23 cellular contexts compared by ENCODE assay signal in genomic region chr5:10498350-10498749, GRCh38. TPM values are rescaled to one million over a fixed set of nuclear protein-coding genes. Genes with fewer than 3 reads are reported as not detected.
"Had no signal": no experiment of that assay in that cellular context is flagged by ENCODE, and none has a peak within 500 bp of the region (broad histone marks: within the 10 kb centered on the region; RNA-seq: fewer than 3 reads in every experiment).

No MANE protein-coding gene starts in this region.

- H3K4me1 ChIP-seq: gastrocnemius medialis, stomach, vagina had no signal

- H3K27ac Mint-ChIP-seq: activated T-helper 1 cell treated with anti-CD3 and anti-CD28 coated beads, Interleukin-12 subunit alpha, Interleukin-12 subunit beta, Interleukin-2, Interleukin-4 antibody, amounts not matched to agents 30 ng/mL and 10 ng/mL and 1 ng/mL, durations not matched to agents 14 hours and 24 hours and 36 hours; immature natural killer cell; memory B cell; progenitor cell of endocrine pancreas had no signal

- ATAC-seq: activated naive CD4-positive, alpha-beta T cell treated with anti-CD3 and anti-CD28 coated beads, Interleukin-2, amount 50 U/mL, for 72 hours; esophagus mucosa; gastrocnemius medialis; heart right ventricle; left ventricle myocardium superior had no signal

- H3K27ac ChIP-seq: coronary artery, gastrocnemius medialis, heart right ventricle, right atrium auricular region, skin epidermis, stomach, vagina, VCaP had no signal

- DNase-seq: activated CD4-positive, alpha-beta T cell treated with anti-CD3 and anti-CD28 coated beads, Interleukin-2, amount 50 U/mL, for 48 hours; activated gamma-delta T cell treated with Interleukin-2 at 50 U/mL for 16 hours; central memory CD4-positive, alpha-beta T cell; gastrocnemius medialis; heart right ventricle; immature natural killer cell; kidney glomerular epithelial cell; left ventricle myocardium superior; stimulated activated CD4-positive, alpha-beta T cell treated with anti-CD3 and anti-CD28 coated beads, Interleukin-15, amount 100 ng/mL, for 24 hours; stimulated activated CD4-positive, alpha-beta T cell treated with anti-CD3 and anti-CD28 coated beads, Interleukin-2, amount 100 ng/mL, for 48 hours; stomach; trophoblast cell had no signal

- H3K4me3 ChIP-seq: coronary artery, gastrocnemius medialis, heart right ventricle, right atrium auricular region, skin epidermis, stomach, vagina had no signal

- H3K27me3 ChIP-seq: gastrocnemius medialis, heart right ventricle, right atrium auricular region, stomach, vagina had no signal

- H3K4me3 Mint-ChIP-seq: activated T-helper 1 cell treated with anti-CD3 and anti-CD28 coated beads, Interleukin-12 subunit alpha, Interleukin-12 subunit beta, Interleukin-2, Interleukin-4 antibody, amounts not matched to agents 30 ng/mL and 10 ng/mL and 1 ng/mL, durations not matched to agents 14 hours and 24 hours and 36 hours; brain; immature natural killer cell; memory B cell had no signal

- H3K36me3 ChIP-seq: gastrocnemius medialis, heart right ventricle, right atrium auricular region, stomach, vagina had no signal

- H3K27me3 Mint-ChIP-seq: memory B cell had no signal

- H3K36me3 Mint-ChIP-seq: memory B cell had no signal

RNA-seq across cellular contexts. Expression of gene ROPN1L, which starts 56.7 kb away (rescaled TPM):
- total RNA-seq: esophagus mucosa had no signal
